In genomic region chr16:13957197-13958078, GRCh38 we compare ENCODE assay signal across 9 cellular contexts. TPM values are rescaled to one million over a fixed set of nuclear protein-coding genes. Genes with fewer than 3 reads are reported as not detected.
DNase-seq lines count a peak whose midpoint lies in the region; ATAC-seq, FAIRE-seq and TF ChIP-seq lines count a peak whose summit lies in the region.
"Had no signal": no experiment of that assay in that cellular context is flagged by ENCODE, and none has a peak within 500 bp of the region (broad histone marks: within the 10 kb centered on the region; RNA-seq: fewer than 3 reads in every experiment).

No MANE protein-coding gene starts in this region.

- TF ChIP-seq CTCF in brain microvascular endothelial cell (IDR thresholded peaks at IDR 0.05; ENCODE audit: low read depth, low read length, missing control alignments) (no peak), kidney (IDR thresholded peaks at IDR 0.05; ENCODE audit: borderline replicate concordance, extremely low read depth, insufficient read depth) (no peak)

- peaks cover 29% of the 10 kb centered on the region for H3K4me1 Mint-ChIP-seq in stimulated activated memory B cell treated with anti-CD40 and anti-IgM and Interleukin-4, amounts not matched to agents 10 μg/mL and 1 μg/mL and 100 μg/mL, for 72 hours

- intact Hi-C loops in kidney (cut with DNase I), result no loop called here

- ATAC-seq in GM19372 (IDR thresholded peaks at IDR 0.05; ENCODE audit: low read depth, unreplicated experiment) (peak; percentile 57), HG03439 (IDR thresholded peaks at IDR 0.05; ENCODE audit: unreplicated experiment) (peak; percentile 54)
- ATAC-seq in stimulated activated memory B cell treated with anti-CD40 and anti-IgM and Interleukin-4, amounts not matched to agents 10 μg/mL and 1 μg/mL and 100 μg/mL, for 72 hours, result peak; percentile 92

- H3K4me3 ChIP-seq in brain microvascular endothelial cell (ENCODE audit: low read depth, low read length) (peak overlapping the region; percentile 36), kidney (ENCODE audit: low read length in 2 of 2) (peak overlapping the region in 1 of 2 donors; percentile 14)

- FAIRE-seq in kidney (lab: Jason Lieb, UNC), result no peak
- FAIRE-seq: colon had no signal

- no peaks in the 10 kb centered on the region for H3K36me3 ChIP-seq in brain microvascular endothelial cell (replicated peaks)
- H3K36me3 ChIP-seq in kidney (ENCODE audit: control insufficient read depth in 1 of 2, insufficient read depth in 2 of 2, low read length in 2 of 2), result no peaks in the 10 kb centered on the region

- peak; percentile 47 for DNase-seq in DMS79 (lab: John Stamatoyannopoulos, UW)
- peak; percentile 71 for DNase-seq in NOMO-1 treated with dmso at 0.1 percent for 144 hours (lab: John Stamatoyannopoulos, UW; ENCODE audit: unreplicated experiment)
- DNase-seq in brain microvascular endothelial cell, result peak; percentile 91
- DNase-seq in kidney, result peak; percentile 93
- DNase-seq in NCI-H187 treated with DMSO at 0.1 percent for 48 hours (lab: John Stamatoyannopoulos, UW), result no peak

- H3K27ac ChIP-seq in brain microvascular endothelial cell (peak overlapping the region; percentile 93), kidney (ENCODE audit: low read depth in 2 of 2, low read length in 2 of 2) (peak overlapping the region; percentile 11 to 55)

- H3K27me3 ChIP-seq in brain microvascular endothelial cell (replicated peaks), result no peaks in the 10 kb centered on the region

- H3K9me3 ChIP-seq in kidney (ENCODE audit: control insufficient read depth in 1 of 2, low read length in 2 of 2), result no peaks in the 10 kb centered on the region

- H3K9ac ChIP-seq in kidney (ENCODE audit: low read length in 2 of 2), result peak overlapping the region in 1 of 2 donors; percentile 43

- H3K27me3 Mint-ChIP-seq in stimulated activated memory B cell treated with anti-CD40 and anti-IgM and Interleukin-4, amounts not matched to agents 10 μg/mL and 1 μg/mL and 100 μg/mL, for 72 hours, result no peaks in the 10 kb centered on the region

- H3K27ac Mint-ChIP-seq in stimulated activated memory B cell treated with anti-CD40 and anti-IgM and Interleukin-4, amounts not matched to agents 10 μg/mL and 1 μg/mL and 100 μg/mL, for 72 hours, result peak overlapping the region; percentile 69

- H3K36me3 Mint-ChIP-seq in stimulated activated memory B cell treated with anti-CD40 and anti-IgM and Interleukin-4, amounts not matched to agents 10 μg/mL and 1 μg/mL and 100 μg/mL, for 72 hours, result no peaks in the 10 kb centered on the region

- H3K4me1 ChIP-seq in kidney (ENCODE audit: control insufficient read depth in 1 of 2, insufficient read depth in 1 of 2, low read depth in 1 of 2, low read length in 2 of 2), result peaks cover 3 to 5% of the 10 kb centered on the region in 2 donors

- in situ Hi-C loops in brain microvascular endothelial cell (cut with HindIII; ENCODE audit: low pct_ligation_motif_present, low sequenced_read_pairs), result no loop called here

- peaks cover 3% of the 10 kb centered on the region for H3K9me3 Mint-ChIP-seq in stimulated activated memory B cell treated with anti-CD40 and anti-IgM and Interleukin-4, amounts not matched to agents 10 μg/mL and 1 μg/mL and 100 μg/mL, for 72 hours

- H3K4me3 Mint-ChIP-seq in stimulated activated memory B cell treated with anti-CD40 and anti-IgM and Interleukin-4, amounts not matched to agents 10 μg/mL and 1 μg/mL and 100 μg/mL, for 72 hours, result peak overlapping the region; percentile 69

RNA-seq across cellular contexts. Expression of gene ERCC4, which starts 37.5 kb away (rescaled TPM):
- 10.5 TPM for total RNA-seq in kidney
- 2.0 TPM for polyA plus RNA-seq in kidney (ENCODE audit: insufficient read depth, low read depth, low replicate concordance)
